In genomic region chr2:201200345-201200744, GRCh38 we compare ENCODE assay signal across 23 cellular contexts.
"Had no signal": no experiment of that assay in that cellular context is flagged by ENCODE, and none has a peak within 500 bp of the region (broad histone marks: within the 10 kb centered on the region; RNA-seq: fewer than 3 reads in every experiment).

No MANE protein-coding gene starts in this region.

- H3K4me2 ChIP-seq: smooth muscle cell had no signal

- H3K9me3 ChIP-seq: colonic mucosa, ovary, right lobe of liver, thoracic aorta, upper lobe of right lung had no signal

- H3K9me3 Mint-ChIP-seq: brain; stimulated activated naive B cell treated with anti-CD40 and anti-IgM and Interleukin-4, amounts not matched to agents 10 μg/mL and 1 μg/mL and 100 μg/mL, for 72 hours; T-helper 2 cell treated with Interferon-gamma antibody and Interleukin-4, amounts not matched to agents 5 μg/mL and 100 μg/mL, for 36 hours had no signal

- H3K27ac ChIP-seq: colonic mucosa, ovary, right lobe of liver, thoracic aorta, upper lobe of right lung had no signal

- H3K4me1 ChIP-seq: colonic mucosa had no signal

- H3K27ac Mint-ChIP-seq: activated CD4-positive, alpha-beta T cell treated with anti-CD3 and anti-CD28 coated beads for 36 hours; activated CD8-positive, alpha-beta memory T cell treated with anti-CD3 and anti-CD28 coated beads, Interleukin-2, amount 10 ng/mL, durations not matched to agents 7 days and 5 days; brain; stimulated activated naive B cell treated with anti-CD40 and anti-IgM and Interleukin-4, amounts not matched to agents 10 μg/mL and 1 μg/mL and 100 μg/mL, for 72 hours; T-helper 2 cell treated with Interferon-gamma antibody and Interleukin-4, amounts not matched to agents 5 μg/mL and 100 μg/mL, for 36 hours had no signal

- ATAC-seq: activated CD4-positive, alpha-beta T cell treated with anti-CD3 and anti-CD28 coated beads for 36 hours; activated CD8-positive, alpha-beta memory T cell treated with anti-CD3 and anti-CD28 coated beads, Interleukin-2, amount 10 ng/mL, durations not matched to agents 7 days and 5 days; left lobe of liver; right lobe of liver; stimulated activated naive B cell treated with anti-CD40 and anti-IgM and Interleukin-4, amounts not matched to agents 10 μg/mL and 1 μg/mL and 100 μg/mL, for 72 hours; upper lobe of right lung had no signal

- H3K27me3 ChIP-seq: colonic mucosa, ovary, right lobe of liver, upper lobe of right lung had no signal

- H3K36me3 Mint-ChIP-seq: brain had no signal

- DNase-seq: activated CD4-positive, alpha-beta T cell treated with anti-CD3 and anti-CD28 coated beads for 36 hours; activated CD4-positive, alpha-beta T cell treated with anti-CD3 and anti-CD28 coated beads, Interleukin-2, amount 50 U/mL, for 48 hours; activated CD8-positive, alpha-beta memory T cell treated with anti-CD3 and anti-CD28 coated beads, Interleukin-2, amount 10 ng/mL, durations not matched to agents 7 days and 5 days; anterior cingulate cortex; central memory CD4-positive, alpha-beta T cell; colonic mucosa; erythroblast; foreskin melanocyte; hypothalamus; midbrain; ovary; right lobe of liver; stimulated activated naive B cell treated with anti-CD40 and anti-IgM and Interleukin-4, amounts not matched to agents 10 μg/mL and 1 μg/mL and 100 μg/mL, for 72 hours; SW 1271; upper lobe of right lung had no signal

- H3K4me3 Mint-ChIP-seq: activated CD4-positive, alpha-beta T cell treated with anti-CD3 and anti-CD28 coated beads for 36 hours; activated CD8-positive, alpha-beta memory T cell treated with anti-CD3 and anti-CD28 coated beads, Interleukin-2, amount 10 ng/mL, durations not matched to agents 7 days and 5 days; brain; stimulated activated naive B cell treated with anti-CD40 and anti-IgM and Interleukin-4, amounts not matched to agents 10 μg/mL and 1 μg/mL and 100 μg/mL, for 72 hours; T-helper 2 cell treated with Interferon-gamma antibody and Interleukin-4, amounts not matched to agents 5 μg/mL and 100 μg/mL, for 36 hours had no signal

- H3K27me3 Mint-ChIP-seq: activated CD4-positive, alpha-beta T cell treated with anti-CD3 and anti-CD28 coated beads for 36 hours; activated CD8-positive, alpha-beta memory T cell treated with anti-CD3 and anti-CD28 coated beads, Interleukin-2, amount 10 ng/mL, durations not matched to agents 7 days and 5 days; stimulated activated naive B cell treated with anti-CD40 and anti-IgM and Interleukin-4, amounts not matched to agents 10 μg/mL and 1 μg/mL and 100 μg/mL, for 72 hours had no signal

- FAIRE-seq: endometrium, keratinocyte, TTC549 had no signal
